Comparison of ENCODE assay signal across 19 cellular contexts in genomic region chr18:5420909-5421308, GRCh38.
DNase-seq lines count a peak whose midpoint lies in the region; ATAC-seq, FAIRE-seq and TF ChIP-seq lines count a peak whose summit lies in the region.
"Had no signal": no experiment of that assay in that cellular context is flagged by ENCODE, and none has a peak within 500 bp of the region (broad histone marks: within the 10 kb centered on the region; RNA-seq: fewer than 3 reads in every experiment).

No MANE protein-coding gene starts in this region.

- 83 to 87% (median 85%) methylated on average over 3 of the region's 3 CpGs for WGBS in heart left ventricle, 4 donors
- WGBS in right cardiac atrium, result 73% methylated on average over 3 of the region's 3 CpGs
- WGBS in HepG2 (ENCODE audit: low lambda C conversion rate), result under 1% methylated on average over 3 of the region's 3 CpGs
- WGBS in sigmoid colon, 2 donors, result 86% methylated on average over 3 of the region's 3 CpGs

- in situ Hi-C loops in HepG2 (cut with HindIII; ENCODE audit: extremely low pct_ligation_motif_present, low pct_unique_long_range_greater_than_20kb), result no loop called here

- FAIRE-seq in HepG2 (lab: Jason Lieb, UNC), result no peak
- peak; percentile 72 for FAIRE-seq in urothelium cell line (lab: Jason Lieb, UNC)
- FAIRE-seq: A549, G401.6, GM12878 had no signal

- H4K20me1 ChIP-seq in HepG2 (ENCODE audit: insufficient read depth, low read length), result no peaks in the 10 kb centered on the region

- TF ChIP-seq POLR2A in heart left ventricle (IDR thresholded peaks at IDR 0.05) (no peak), HepG2 (IDR thresholded peaks at IDR 0.05; ENCODE audit: insufficient read depth in 1 of 2, low read depth in 2 of 2, low read length in 2 of 2) (no peak), sigmoid colon (IDR thresholded peaks at IDR 0.05) (no peak)

- no peaks in the 10 kb centered on the region for H3K79me2 ChIP-seq in HepG2 (ENCODE audit: insufficient read depth, low read length)

- no peak overlapping the region for H3K4me3 ChIP-seq in heart left ventricle
- no peak overlapping the region for H3K4me3 ChIP-seq in right cardiac atrium (ENCODE audit: low read length)
- peak overlapping the region in 14 of 59 donors; percentile 0 to 68 (median 9) for H3K4me3 ChIP-seq in dorsolateral prefrontal cortex
- no peak overlapping the region for H3K4me3 ChIP-seq in HepG2 (replicated peaks in 1 of 3; ENCODE audit: insufficient read depth in 1 of 3, low read depth in 2 of 3, low read length in 3 of 3)
- H3K4me3 ChIP-seq in sigmoid colon, result no peak overlapping the region
- H3K4me3 ChIP-seq: A549, GM12878, SJSA1 had no signal

- ATAC-seq in heart left ventricle, result peak in 3 of 4 donors; percentile 13 to 51 (median 31)
- ATAC-seq in right cardiac atrium, result no peak
- ATAC-seq in HepG2, result no peak
- no peak for ATAC-seq in GM18909 (IDR thresholded peaks at IDR 0.05; ENCODE audit: poor library complexity, unreplicated experiment)
- ATAC-seq: A549, GM12878 had no signal

- TF ChIP-seq CTCF in heart left ventricle (IDR thresholded peaks at IDR 0.05), result no peak
- TF ChIP-seq CTCF in dorsolateral prefrontal cortex (IDR thresholded peaks at IDR 0.05 in 54 of 56, conservative IDR thresholded peaks at IDR 0.05 in 2 of 56; ENCODE audit: low read depth in 1 of 56, partially characterized antibody in 56 of 56), result peak in 2 of 56 donors; percentile 10 to 19
- TF ChIP-seq CTCF in HepG2 (CRISPR knock-in tag; IDR thresholded peaks at IDR 0.05), result no peak
- no peak for TF ChIP-seq CTCF in GM10266 (IDR thresholded peaks at IDR 0.05; ENCODE audit: control insufficient read depth, insufficient read depth, low read depth, missing control alignments)
- TF ChIP-seq CTCF in sigmoid colon (IDR thresholded peaks at IDR 0.05), result no peak

- H3K4me1 ChIP-seq in heart left ventricle (peaks cover 0 to 25% (median 0%) of the 10 kb centered on the region in 12 donors), right cardiac atrium (ENCODE audit: control insufficient read depth, insufficient read depth, low read length) (no peaks in the 10 kb centered on the region), HepG2 (ENCODE audit: insufficient read depth, low read length) (no peaks in the 10 kb centered on the region), sigmoid colon (no peaks in the 10 kb centered on the region)
- H3K4me1 ChIP-seq: A549, SJSA1 had no signal

- POLR2A ChIA-PET in HepG2 (lab: Yijun Ruan, JAX), result no interaction called here

- intact Hi-C loops in heart left ventricle (cut with DNase I) (loop anchor here in 1 of 10 donors (10.0 kb wide), 1 partner anchor 124 kb away; the partner anchor contains the start of gene EPB41L3), right cardiac atrium (cut with DNase I) (loop anchor here in 1 of 4 donors (10.0 kb wide), 1 partner anchor 124 kb away; the partner anchor contains the start of gene EPB41L3), dorsolateral prefrontal cortex (cut with DNase I) (no loop called here), HepG2 (cut with micrococcal nuclease; ENCODE audit: unreplicated experiment) (no loop called here), sigmoid colon (cut with DNase I) (no loop called here)

- peaks cover 0 to 39% (median 0%) of the 10 kb centered on the region in 9 donors for H3K36me3 ChIP-seq in heart left ventricle
- no peaks in the 10 kb centered on the region for H3K36me3 ChIP-seq in HepG2 (replicated peaks in 1 of 2; ENCODE audit: control insufficient read depth in 1 of 2, insufficient read depth in 2 of 2, low read length in 2 of 2)
- H3K36me3 ChIP-seq in sigmoid colon, result peaks cover 0 to 81% (median 2%) of the 10 kb centered on the region in 4 donors
- H3K36me3 ChIP-seq: SJSA1 had no signal

- H3K9me3 ChIP-seq in heart left ventricle (no peaks in the 10 kb centered on the region), right cardiac atrium (ENCODE audit: control insufficient read depth, low read length) (no peaks in the 10 kb centered on the region), HepG2 (ENCODE audit: low read length) (no peaks in the 10 kb centered on the region), sigmoid colon (no peaks in the 10 kb centered on the region)
- H3K9me3 ChIP-seq: A549, SJSA1 had no signal

- TF ChIP-seq RAD21 in HepG2 (CRISPR knock-in tag; IDR thresholded peaks at IDR 0.05), result no peak

- H3K4me2 ChIP-seq in HepG2 (ENCODE audit: low read depth, low read length), result no peak overlapping the region
- H3K4me2 ChIP-seq: A549, KMS-11 had no signal

- DNase-seq in heart left ventricle, result no peak
- no peak for DNase-seq in right cardiac atrium
- peak in 1 of 10 donors; percentile 58 for DNase-seq in dorsolateral prefrontal cortex
- no peak for DNase-seq in HepG2 (ENCODE audit: low spot score)
- no peak for DNase-seq in urothelium cell line (ENCODE audit: low spot score)
- DNase-seq in GM10266 (ENCODE audit: extremely low spot score), result no peak
- no peak for DNase-seq in sigmoid colon
- DNase-seq: DND-41, GOT3, NCI-H1105, NCI-H1694, NCI-H226, NCI-H524 treated with DMSO at 0.1 percent for 48 hours had no signal

- H3K27me3 ChIP-seq in heart left ventricle, result no peaks in the 10 kb centered on the region
- H3K27me3 ChIP-seq in right cardiac atrium (ENCODE audit: control insufficient read depth, insufficient read depth), result no peaks in the 10 kb centered on the region
- no peaks in the 10 kb centered on the region for H3K27me3 ChIP-seq in dorsolateral prefrontal cortex
- peaks cover 0 to 27% of the 10 kb centered on the region in 2 experiments; a peak in 2 of 5 replicates for H3K27me3 ChIP-seq in HepG2 (ENCODE audit: control insufficient read depth in 1 of 2, insufficient read depth in 2 of 2, low read length in 2 of 2)
- H3K27me3 ChIP-seq in sigmoid colon, result no peaks in the 10 kb centered on the region

- H2AFZ ChIP-seq in HepG2 (ENCODE audit: low read length), result no peak overlapping the region

- TF ChIP-seq EP300 in HepG2 (IDR thresholded peaks at IDR 0.05; ENCODE audit: low read depth in 2 of 2, low read length in 2 of 2) (no peak), HepG2 (CRISPR knock-in tag; IDR thresholded peaks at IDR 0.05; ENCODE audit: borderline replicate concordance) (no peak), sigmoid colon (IDR thresholded peaks at IDR 0.05) (peak in 1 of 4 donors; percentile 29)

- no peak overlapping the region for H3K9ac ChIP-seq in HepG2 (ENCODE audit: insufficient read depth, low read depth, low read length)
- H3K9ac ChIP-seq: KMS-11 had no signal

- H3K27ac ChIP-seq in heart left ventricle (peak overlapping the region in 1 of 12 donors; percentile 84), right cardiac atrium (ENCODE audit: low read length) (no peak overlapping the region), dorsolateral prefrontal cortex (peak overlapping the region in 58 of 59 donors; percentile 0 to 97 (median 88)), HepG2 (ENCODE audit: extremely low read length, insufficient read depth, low read length) (no peak overlapping the region), sigmoid colon (no peak overlapping the region)
- H3K27ac ChIP-seq: A549, KMS-11, SJSA1 had no signal

- CTCF ChIA-PET in HepG2 (lab: Yijun Ruan, JAX; ENCODE audit: low intra/inter-chr PET ratio, low total read pairs), result no interaction called here

- no TSS peak for BruUV-seq in HepG2 (replicated peaks; lab: Mats Ljungman, UMichigan)

TF ChIP-seq in HepG2, 621 proteins besides CTCF, POLR2A, EP300 and RAD21:
- 0 out of 2 replicates have a peak, but pooled peaks have one; percentile 3 for TF ChIP-seq CEBPB (IDR thresholded peaks at IDR 0.05; ENCODE audit: borderline replicate concordance, low read depth, low read length)
- TF ChIP-seq ZNF549 (CRISPR knock-in tag; IDR thresholded peaks at IDR 0.05), result no peak

Comparison
In these comparisons a context has a peak if more than half of its experiments do, and no peak if none do; other contexts are left out.
1. ATAC-seq: peak in heart left ventricle (3 of 4); none in right cardiac atrium (0 of 2), HepG2 (single experiment) and GM18909 (single experiment).
2. H3K27ac ChIP-seq: peak in dorsolateral prefrontal cortex (58 of 59); none in right cardiac atrium (single experiment), HepG2 (single experiment) and sigmoid colon (0 of 4).